10 cellular contexts compared by ENCODE assay signal in genomic region chr5:163379298-163380155, GRCh38. TPM values are rescaled to one million over a fixed set of nuclear protein-coding genes. Genes with fewer than 3 reads are reported as not detected.
DNase-seq lines count a peak whose midpoint lies in the region; ATAC-seq, FAIRE-seq and TF ChIP-seq lines count a peak whose summit lies in the region.
"Had no signal": no experiment of that assay in that cellular context is flagged by ENCODE, and none has a peak within 500 bp of the region (broad histone marks: within the 10 kb centered on the region; RNA-seq: fewer than 3 reads in every experiment).

No MANE protein-coding gene starts in this region.

- H3K4me1 ChIP-seq in right atrium auricular region (no peaks in the 10 kb centered on the region), BE2C (peaks cover under 1% of the 10 kb centered on the region; the same call in 1 of the 2 replicates)

- no peak overlapping the region for H3K27ac ChIP-seq in right atrium auricular region

- no peak for ATAC-seq in WTC11
- ATAC-seq: activated T-helper 17 cell treated with anti-CD3 and anti-CD28 coated beads, Interleukin-2, amount 50 U/mL, for 72 hours had no signal

- H3K27ac Mint-ChIP-seq in WTC11 = peak overlapping the region; percentile 47
- H3K27ac Mint-ChIP-seq: activated T-helper 17 cell treated with anti-CD3 and anti-CD28 coated beads, Interleukin-2, amount 50 U/mL, for 72 hours had no signal

- TF ChIP-seq CTCF in WTC11 (IDR thresholded peaks at IDR 0.05) (no peak), right atrium auricular region (IDR thresholded peaks at IDR 0.05) (no peak), BE2C (IDR thresholded peaks at IDR 0.05; ENCODE audit: low read depth, low read length) (no peak)

- no peaks in the 10 kb centered on the region for H3K27me3 Mint-ChIP-seq in WTC11 (ENCODE audit: low read depth)

- DNase-seq in ACHN (peak; percentile 71), HTR-8/SVneo (ENCODE audit: insufficient read length, low spot score) (peak; percentile 37), WTC11 (ENCODE audit: low spot score) (no peak), kidney tubule cell (ENCODE audit: low spot score) (peak; percentile 82), NCI-H2107 treated with DMSO at 0.1 percent for 48 hours (lab: John Stamatoyannopoulos, UW; ENCODE audit: unreplicated experiment) (no peak), right atrium auricular region (ENCODE audit: low spot score) (no peak), islet precursor cell (no peak), BE2C (no peak)
- DNase-seq: NCI-H748 treated with DMSO at 0.1 percent for 48 hours had no signal

- in situ Hi-C loops in ACHN (cut with HindIII; ENCODE audit: low pct_ligation_motif_present, low pct_unique_long_range_greater_than_20kb, low sequenced_read_pairs) = no loop called here

- H3K36me3 ChIP-seq in right atrium auricular region (no peaks in the 10 kb centered on the region), BE2C (no peaks in the 10 kb centered on the region)

- CTCF ChIA-PET in WTC11 (lab: Charles Lee) = interaction anchor here (1.8 kb wide), 1 partner anchor 29 kb away, joined by 7 read pairs; no protein-coding TSS in a partner anchor

- no peaks in the 10 kb centered on the region for H3K27me3 ChIP-seq in right atrium auricular region
- H3K27me3 ChIP-seq in BE2C = no peaks in the 10 kb centered on the region

- H3K4me1 Mint-ChIP-seq in WTC11 = peaks cover 20% of the 10 kb centered on the region
- H3K4me1 Mint-ChIP-seq: activated T-helper 17 cell treated with anti-CD3 and anti-CD28 coated beads, Interleukin-2, amount 50 U/mL, for 72 hours had no signal

- POLR2A ChIA-PET in WTC11 (lab: Charles Lee) = no interaction called here

- 0 out of 2 replicates have a peak, but pooled peaks cover 2% of the 10 kb centered on the region for H3K36me3 Mint-ChIP-seq in WTC11

- peaks cover 10% of the 10 kb centered on the region; the same call in 1 of the 2 replicates for H3K9me3 Mint-ChIP-seq in WTC11
- H3K9me3 Mint-ChIP-seq: activated T-helper 17 cell treated with anti-CD3 and anti-CD28 coated beads, Interleukin-2, amount 50 U/mL, for 72 hours had no signal

- no peak for FAIRE-seq in HTR-8/SVneo (lab: Jason Lieb, UNC)

- no peak overlapping the region for H3K4me3 ChIP-seq in right atrium auricular region
- no peak overlapping the region for H3K4me3 ChIP-seq in BE2C (ENCODE audit: low read depth, low read length)

- H3K9me3 ChIP-seq in right atrium auricular region (no peaks in the 10 kb centered on the region), BE2C (no peaks in the 10 kb centered on the region; the same call in 1 of the 2 replicates)

- no peak overlapping the region for H3K4me3 Mint-ChIP-seq in WTC11
- H3K4me3 Mint-ChIP-seq: activated T-helper 17 cell treated with anti-CD3 and anti-CD28 coated beads, Interleukin-2, amount 50 U/mL, for 72 hours had no signal

TF ChIP-seq in WTC11, 78 proteins besides CTCF, POLR2A, EP300 and RAD21:
- no peak for TF ChIP-seq ZNF416 (CRISPR knock-in tag; IDR thresholded peaks at IDR 0.05)
- no peak for TF ChIP-seq NR2C2 (CRISPR knock-in tag; IDR thresholded peaks at IDR 0.05)
- TF ChIP-seq AFF4 (CRISPR knock-in tag; IDR thresholded peaks at IDR 0.05; ENCODE audit: borderline replicate concordance) = no peak
TF ChIP-seq in WTC11: peak in this region for 0.

RNA-seq across cellular contexts. Expression of gene CCNG1, which starts 57.9 kb away (rescaled TPM):
- 395 to 438 TPM (median 433 TPM) in 3 replicates for total RNA-seq in WTC11 (2021)
- 10 to 100 TPM; 58.8 to 90.1 TPM for total RNA-seq in right atrium auricular region
- polyA plus RNA-seq in BE2C (2012; ENCODE audit: insufficient read depth, insufficient read length, low read depth) = 15.4 TPM

Comparison
In these comparisons a context has a peak if more than half of its experiments do, and no peak if none do; other contexts are left out.
1. DNase-seq: peak in ACHN (single experiment), HTR-8/SVneo (single experiment) and kidney tubule cell (single experiment); none in WTC11 (single experiment), NCI-H2107 treated with DMSO at 0.1 percent for 48 hours (single experiment), right atrium auricular region (single experiment), islet precursor cell (single experiment) and BE2C (single experiment).